In genomic region chr4:36399762-36400353, GRCh38 we compare ENCODE assay signal across 8 cellular contexts.
DNase-seq lines count a peak whose midpoint lies in the region; ATAC-seq, FAIRE-seq and TF ChIP-seq lines count a peak whose summit lies in the region.

No MANE protein-coding gene starts in this region.

- H4K20me1 ChIP-seq in neural progenitor cell (ENCODE audit: low read depth), result no peaks in the 10 kb centered on the region

- peaks cover 4% of the 10 kb centered on the region for H3K9me3 Mint-ChIP-seq in neural progenitor cell

- no peaks in the 10 kb centered on the region for H3F3A ChIP-seq in neural progenitor cell (ENCODE audit: low read depth)

- H3K36me3 Mint-ChIP-seq in neural progenitor cell, result no peaks in the 10 kb centered on the region

- H3K36me3 ChIP-seq in neural progenitor cell, result no peaks in the 10 kb centered on the region

- no peak overlapping the region for H3K9ac ChIP-seq in neural progenitor cell

- no peaks in the 10 kb centered on the region for H3K4me1 Mint-ChIP-seq in neural progenitor cell

- H3K27ac Mint-ChIP-seq in neural progenitor cell, result no peak overlapping the region

- no peaks in the 10 kb centered on the region for H3K4me1 ChIP-seq in neural progenitor cell

- peak; percentile 45 for FAIRE-seq in colon (lab: Jason Lieb, UNC)

- DNase-seq in activated CD8-positive, alpha-beta memory T cell treated with anti-CD3 and anti-CD28 coated beads, Interleukin-2, amount 50 U/mL, for 4 hours, result peak; percentile 52
- DNase-seq in activated CD8-positive, alpha-beta memory T cell treated with anti-CD3 and anti-CD28 coated beads, Interleukin-2, amount 50 U/mL, for 48 hours, result no peak
- DNase-seq in T-helper 1 cell (peak in 4 of 5 donors; percentile 23 to 52 (median 34)), neural progenitor cell (ENCODE audit: low spot score) (peak; percentile 15), retina (no peak), mesenteric fat pad (ENCODE audit: low spot score) (no peak)

- H3K4me2 ChIP-seq in neural progenitor cell, result no peak overlapping the region

- no peaks in the 10 kb centered on the region for H3K9me3 ChIP-seq in neural progenitor cell (ENCODE audit: low read depth)

- H3K27ac ChIP-seq in neural progenitor cell, result no peak overlapping the region

- no peaks in the 10 kb centered on the region for H3K27me3 Mint-ChIP-seq in neural progenitor cell (ENCODE audit: insufficient read depth, low read depth)

- peak; percentile 70 for ATAC-seq in HG03066 (IDR thresholded peaks at IDR 0.05; ENCODE audit: low read depth, unreplicated experiment)

- TF ChIP-seq CTCF in neural progenitor cell (IDR thresholded peaks at IDR 0.05), result peak; percentile 75

- H3K4me3 Mint-ChIP-seq in neural progenitor cell, result no peak overlapping the region

- H3K79me2 ChIP-seq in neural progenitor cell (ENCODE audit: low read depth), result no peaks in the 10 kb centered on the region

- no peaks in the 10 kb centered on the region for H3K27me3 ChIP-seq in neural progenitor cell

- H3K4me3 ChIP-seq in neural progenitor cell, result no peak overlapping the region

- peak overlapping the region; percentile 4 for H2AFZ ChIP-seq in neural progenitor cell (replicated peaks)

Comparison
In these comparisons a context has a peak if more than half of its experiments do, and no peak if none do; other contexts are left out.
1. DNase-seq: peak in activated CD8-positive, alpha-beta memory T cell treated with anti-CD3 and anti-CD28 coated beads, Interleukin-2, amount 50 U/mL, for 4 hours (single experiment), T-helper 1 cell (4 of 5) and neural progenitor cell (single experiment); none in activated CD8-positive, alpha-beta memory T cell treated with anti-CD3 and anti-CD28 coated beads, Interleukin-2, amount 50 U/mL, for 48 hours (single experiment), retina (single experiment) and mesenteric fat pad (single experiment).